In the genomic region with DNA sequence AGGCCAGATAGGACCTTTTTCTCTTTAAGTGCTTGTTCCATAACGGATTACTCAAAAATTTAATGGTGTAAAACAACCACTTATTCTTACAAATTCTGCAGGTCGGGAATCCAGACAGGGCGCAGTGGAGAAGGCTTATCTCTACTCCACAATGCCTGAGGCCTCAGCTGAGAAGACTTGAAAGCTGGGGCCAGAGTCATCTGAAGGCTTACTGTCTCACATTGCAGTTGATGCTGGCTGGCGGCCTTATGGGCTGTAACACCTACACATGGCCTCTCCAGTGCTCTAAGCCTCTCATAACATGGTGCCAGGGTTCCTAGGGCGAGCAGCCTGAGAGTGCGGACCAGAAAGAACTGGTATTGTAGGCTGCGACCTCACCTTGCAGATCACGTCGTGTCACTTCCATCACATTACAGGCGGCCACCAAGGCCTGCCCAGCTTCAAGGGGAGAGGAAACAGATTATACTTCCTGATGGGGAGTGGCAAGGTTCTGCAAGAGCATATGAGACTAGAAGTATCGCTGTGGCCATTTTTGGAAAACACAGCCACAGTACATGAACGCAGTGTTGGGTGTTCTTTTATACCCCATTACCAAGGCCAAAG, we compare ENCODE assay signal across 9 cellular contexts. TPM values are rescaled to one million over a fixed set of nuclear protein-coding genes. Genes with fewer than 3 reads are reported as not detected.
DNase-seq lines count a peak whose midpoint lies in the region; ATAC-seq and TF ChIP-seq lines count a peak whose summit lies in the region.
"Had no signal": no experiment of that assay in that cellular context is flagged by ENCODE, and none has a peak within 500 bp of the region (broad histone marks: within the 10 kb centered on the region; RNA-seq: fewer than 3 reads in every experiment).

No MANE protein-coding gene starts in this region.

- no peak overlapping the region for H3K18ac ChIP-seq in mesendoderm (ENCODE audit: low read length)

- no peak overlapping the region for H2BK120ac ChIP-seq in mesendoderm (ENCODE audit: low read depth, low read length)

- H3K4me2 ChIP-seq in mesendoderm (ENCODE audit: low read length), result no peak overlapping the region

- H3K27ac Mint-ChIP-seq in activated naive CD4-positive, alpha-beta T cell treated with anti-CD3 and anti-CD28 coated beads, Interleukin-2, amount 10 ng/mL, durations not matched to agents 7 days and 5 days, result peak overlapping the region; percentile 94
- H3K27ac Mint-ChIP-seq in T-helper 2 cell treated with Interferon-gamma antibody and Interleukin-4, amounts not matched to agents 5 μg/mL and 100 μg/mL, for 36 hours, result peak overlapping the region; percentile 86
- peak overlapping the region in 5 of 6 donors; percentile 42 to 70 (median 51) for H3K27ac Mint-ChIP-seq in immature natural killer cell

- H3K36me3 ChIP-seq in thyroid gland, result no peaks in the 10 kb centered on the region
- H3K36me3 ChIP-seq in mesendoderm (ENCODE audit: control insufficient read depth, insufficient read depth, low read length), result no peaks in the 10 kb centered on the region

- H3K36me3 Mint-ChIP-seq in activated naive CD4-positive, alpha-beta T cell treated with anti-CD3 and anti-CD28 coated beads, Interleukin-2, amount 10 ng/mL, durations not matched to agents 7 days and 5 days, result peaks cover 27% of the 10 kb centered on the region
- H3K36me3 Mint-ChIP-seq in T-helper 2 cell treated with Interferon-gamma antibody and Interleukin-4, amounts not matched to agents 5 μg/mL and 100 μg/mL, for 36 hours (ENCODE audit: low read depth), result peaks cover 20% of the 10 kb centered on the region
- peaks cover 0 to 5% (median 0%) of the 10 kb centered on the region in 3 donors for H3K36me3 Mint-ChIP-seq in immature natural killer cell

- no peak for ATAC-seq in GM21423 (IDR thresholded peaks at IDR 0.05; ENCODE audit: unreplicated experiment)

- H3K4me3 ChIP-seq in thyroid gland (replicated peaks in 1 of 3), result no peak overlapping the region
- H3K4me3 ChIP-seq in mesendoderm (ENCODE audit: low read length), result no peak overlapping the region

- intact Hi-C loops in thyroid gland (cut with DNase I), result no loop called here

- no peak overlapping the region for H2BK15ac ChIP-seq in mesendoderm (replicated peaks; ENCODE audit: low read depth)

- H4K5ac ChIP-seq in mesendoderm (ENCODE audit: low read length), result no peak overlapping the region

- H3K9me3 ChIP-seq in thyroid gland, result no peaks in the 10 kb centered on the region

- H3K4me1 Mint-ChIP-seq in activated naive CD4-positive, alpha-beta T cell treated with anti-CD3 and anti-CD28 coated beads, Interleukin-2, amount 10 ng/mL, durations not matched to agents 7 days and 5 days, result peaks cover 96% of the 10 kb centered on the region
- H3K4me1 Mint-ChIP-seq in T-helper 2 cell treated with Interferon-gamma antibody and Interleukin-4, amounts not matched to agents 5 μg/mL and 100 μg/mL, for 36 hours (ENCODE audit: low read depth), result peaks cover 76% of the 10 kb centered on the region
- peaks cover 69 to 87% of the 10 kb centered on the region in 2 donors for H3K4me1 Mint-ChIP-seq in immature natural killer cell

- H3K4ac ChIP-seq in mesendoderm (ENCODE audit: low read depth, low read length), result no peak overlapping the region

- H3K79me2 ChIP-seq in mesendoderm (ENCODE audit: control insufficient read depth, insufficient read depth, low read length), result peaks cover 27% of the 10 kb centered on the region

- no peak overlapping the region for H4K8ac ChIP-seq in mesendoderm (ENCODE audit: low read depth, low read length)

- no peak overlapping the region for H3K23ac ChIP-seq in mesendoderm (ENCODE audit: low read length)

- H2AK5ac ChIP-seq in mesendoderm (ENCODE audit: low read length), result no peak overlapping the region

- peaks cover 18% of the 10 kb centered on the region for H3K79me1 ChIP-seq in mesendoderm (ENCODE audit: low read length)

- peaks cover 3% of the 10 kb centered on the region for H3K9me3 Mint-ChIP-seq in activated naive CD4-positive, alpha-beta T cell treated with anti-CD3 and anti-CD28 coated beads, Interleukin-2, amount 10 ng/mL, durations not matched to agents 7 days and 5 days
- H3K9me3 Mint-ChIP-seq in T-helper 2 cell treated with Interferon-gamma antibody and Interleukin-4, amounts not matched to agents 5 μg/mL and 100 μg/mL, for 36 hours, result peaks cover 5% of the 10 kb centered on the region
- no peaks in the 10 kb centered on the region for H3K9me3 Mint-ChIP-seq in immature natural killer cell

- no peaks in the 10 kb centered on the region for H3K27me3 ChIP-seq in thyroid gland
- no peaks in the 10 kb centered on the region for H3K27me3 ChIP-seq in mesendoderm (ENCODE audit: insufficient read depth, low read length, poor library complexity)

- no peak overlapping the region for H3K9ac ChIP-seq in mesendoderm (ENCODE audit: low read length)

- no peak overlapping the region for H3K56ac ChIP-seq in mesendoderm (ENCODE audit: low read length)

- no peaks in the 10 kb centered on the region for H3K27me3 Mint-ChIP-seq in activated naive CD4-positive, alpha-beta T cell treated with anti-CD3 and anti-CD28 coated beads, Interleukin-2, amount 10 ng/mL, durations not matched to agents 7 days and 5 days
- no peaks in the 10 kb centered on the region for H3K27me3 Mint-ChIP-seq in T-helper 2 cell treated with Interferon-gamma antibody and Interleukin-4, amounts not matched to agents 5 μg/mL and 100 μg/mL, for 36 hours (ENCODE audit: low read depth)
- peaks cover 1 to 2% (median 2%) of the 10 kb centered on the region in 3 donors for H3K27me3 Mint-ChIP-seq in immature natural killer cell (ENCODE audit: low read depth in 3 of 3)

- no peak for TF ChIP-seq CTCF in thyroid gland (IDR thresholded peaks at IDR 0.05)

- DNase-seq in activated naive CD4-positive, alpha-beta T cell treated with anti-CD3 and anti-CD28 coated beads, Interleukin-2, amount 10 ng/mL, durations not matched to agents 7 days and 5 days, result peak; percentile 62
- DNase-seq in activated naive CD4-positive, alpha-beta T cell treated with anti-CD3 and anti-CD28 coated beads, Interleukin-2, amount 50 U/mL, for 16 hours, result no peak
- peak; percentile 4 for DNase-seq in T-helper 2 cell treated with Interferon-gamma antibody and Interleukin-4, amounts not matched to agents 5 μg/mL and 100 μg/mL, for 36 hours (ENCODE audit: low spot score)
- no peak for DNase-seq in immature natural killer cell
- DNase-seq in thyroid gland, result no peak
- DNase-seq in mesendoderm, result no peak
- no peak for DNase-seq in DMS 273 treated with DMSO at 0.1 percent for 48 hours (lab: John Stamatoyannopoulos, UW)
- DNase-seq: NCI-H774 had no signal

- peaks cover 69 to 82% of the 10 kb centered on the region in 2 donors for H3K4me1 ChIP-seq in thyroid gland
- peaks cover 6% of the 10 kb centered on the region for H3K4me1 ChIP-seq in mesendoderm (ENCODE audit: control insufficient read depth, low read depth, low read length)

- H2BK5ac ChIP-seq in mesendoderm (ENCODE audit: low read length), result no peak overlapping the region

- CTCF ChIA-PET in activated naive CD4-positive, alpha-beta T cell treated with anti-CD3 and anti-CD28 coated beads, Interleukin-2, amount 10 ng/mL, durations not matched to agents 7 days and 5 days (lab: Charles Lee), result interaction anchor here (0.8 to 3.5 kb wide), 10 partner anchors 9 to 89 kb away, joined by 3 to 24 read pairs (median 6); no protein-coding TSS in a partner anchor

- no peak overlapping the region for H3K4me3 Mint-ChIP-seq in activated naive CD4-positive, alpha-beta T cell treated with anti-CD3 and anti-CD28 coated beads, Interleukin-2, amount 10 ng/mL, durations not matched to agents 7 days and 5 days
- H3K4me3 Mint-ChIP-seq in T-helper 2 cell treated with Interferon-gamma antibody and Interleukin-4, amounts not matched to agents 5 μg/mL and 100 μg/mL, for 36 hours, result peak overlapping the region; percentile 54
- peak overlapping the region in 3 of 5 donors; percentile 9 to 66 (median 46) for H3K4me3 Mint-ChIP-seq in immature natural killer cell

- WGBS in thyroid gland, 2 donors, result 77 to 89% methylated on average over 12 of the region's 12 CpGs
- no CpG with 5 or more reads among the region's 12 CpGs for WGBS in mesendoderm (ENCODE audit: extremely low coverage, insufficient coverage, low lambda C conversion rate)

- H3K27ac ChIP-seq in thyroid gland, result peak overlapping the region; percentile 93 to 98 (median 96)
- no peak overlapping the region for H3K27ac ChIP-seq in mesendoderm (ENCODE audit: low read depth, low read length)

- no peak for TF ChIP-seq POLR2A in thyroid gland (IDR thresholded peaks at IDR 0.05)

RNA-seq across cellular contexts. Expression of gene CMTM7, which starts 32.4 kb away (rescaled TPM):
- 10 to 100 TPM; 16.8 to 29.8 (median 28.2) TPM for polyA plus RNA-seq in immature natural killer cell
- total RNA-seq in thyroid gland, result 10 to 100 TPM; 14.8 to 24.7 (median 22.0) TPM
- 62.8 TPM for polyA plus RNA-seq in mesendoderm (2013, experiment 1 of 2)
- polyA plus RNA-seq in mesendoderm (2013, experiment 2 of 2), result 61.0 TPM

Comparison
In these comparisons a context has a peak if more than half of its experiments do, and no peak if none do; other contexts are left out.
1. DNase-seq: peak in activated naive CD4-positive, alpha-beta T cell treated with anti-CD3 and anti-CD28 coated beads, Interleukin-2, amount 10 ng/mL, durations not matched to agents 7 days and 5 days (single experiment) and T-helper 2 cell treated with Interferon-gamma antibody and Interleukin-4, amounts not matched to agents 5 μg/mL and 100 μg/mL, for 36 hours (single experiment); none in activated naive CD4-positive, alpha-beta T cell treated with anti-CD3 and anti-CD28 coated beads, Interleukin-2, amount 50 U/mL, for 16 hours (single experiment), immature natural killer cell (0 of 3), thyroid gland (0 of 2), mesendoderm (single experiment) and DMS 273 treated with DMSO at 0.1 percent for 48 hours (single experiment).
2. Peak in every context shown above with its lines, with median percentiles within 50 percentile points of each other: H3K27ac Mint-ChIP-seq.